Comparison of ENCODE assay signal across 8 cellular contexts in genomic region chr14:92106095-92106937, GRCh38.
DNase-seq lines count a peak whose midpoint lies in the region; ATAC-seq and TF ChIP-seq lines count a peak whose summit lies in the region.

ATXN3 (minus strand) TSS chr14:92106582; CDS start chr14:92106552, 30 bp downstream.

- DNase-seq in DMS53 (lab: John Stamatoyannopoulos, UW) (peak; percentile 98), OCI-M2 (lab: John Stamatoyannopoulos, UW; ENCODE audit: unreplicated experiment) (peak; percentile 79), activated T-cell treated with anti-CD3 and anti-CD28 coated beads for 48 hours (ENCODE audit: low read depth) (peak; percentile 90), erythroblast (lab: John Stamatoyannopoulos, UW) (peak; percentile 98 to 99)
- DNase-seq in stimulated activated CD8-positive, alpha-beta memory T cell treated with anti-CD3 and anti-CD28 coated beads, Interleukin-4, amount 100 ng/mL, for 48 hours = peak; percentile 96

- H3K27ac ChIP-seq in mucosa of rectum (ENCODE audit: low read depth in 2 of 2, low read length in 2 of 2) = peak within 1 kb of the TSS; percentile 93 to 94

- peak; percentile 31; the same call in 1 of the 2 replicates for TF ChIP-seq RAD21 in Ishikawa (IDR thresholded peaks at IDR 0.05; ENCODE audit: low read depth)

- peak within 1 kb of the TSS; percentile 84 to 86 for H3K4me3 ChIP-seq in mucosa of rectum (ENCODE audit: low read length in 2 of 2)

- peak; percentile 88 for ATAC-seq in GM21529 (IDR thresholded peaks at IDR 0.05; ENCODE audit: unreplicated experiment)

- no peak for TF ChIP-seq EP300 in Ishikawa (IDR thresholded peaks at IDR 0.05; ENCODE audit: borderline replicate concordance)

- H3K9ac ChIP-seq in mucosa of rectum (ENCODE audit: low read depth in 1 of 2, low read length in 2 of 2) = peak within 1 kb of the TSS; percentile 78 to 84

- peak; percentile 57 for TF ChIP-seq POLR2A in erythroblast (IDR thresholded peaks at IDR 0.05; ENCODE audit: low read length)

- H3K9me3 ChIP-seq in mucosa of rectum (ENCODE audit: control insufficient read depth in 2 of 2, low read length in 2 of 2) = no peaks in the 10 kb centered on the region

- H3K36me3 ChIP-seq in mucosa of rectum (ENCODE audit: control insufficient read depth in 2 of 2, insufficient read depth in 2 of 2, low read length in 2 of 2) = no peaks in the 10 kb centered on the region

- H3K27me3 ChIP-seq in mucosa of rectum (ENCODE audit: control insufficient read depth in 2 of 2, insufficient read depth in 2 of 2, low read length in 2 of 2) = no peaks in the 10 kb centered on the region

- H3K4me1 ChIP-seq in mucosa of rectum (ENCODE audit: control insufficient read depth in 2 of 2, insufficient read depth in 2 of 2, low read length in 2 of 2) = peaks cover 3 to 7% of the 10 kb centered on the region in 2 donors

TF ChIP-seq in Ishikawa, 13 proteins besides CTCF, POLR2A, EP300 and RAD21:
- peak; percentile 82 for TF ChIP-seq ZBTB7A (IDR thresholded peaks at IDR 0.05; ENCODE audit: low read depth)
- no peak for TF ChIP-seq NFIC (IDR thresholded peaks at IDR 0.05)
- TF ChIP-seq, protein P1, sequence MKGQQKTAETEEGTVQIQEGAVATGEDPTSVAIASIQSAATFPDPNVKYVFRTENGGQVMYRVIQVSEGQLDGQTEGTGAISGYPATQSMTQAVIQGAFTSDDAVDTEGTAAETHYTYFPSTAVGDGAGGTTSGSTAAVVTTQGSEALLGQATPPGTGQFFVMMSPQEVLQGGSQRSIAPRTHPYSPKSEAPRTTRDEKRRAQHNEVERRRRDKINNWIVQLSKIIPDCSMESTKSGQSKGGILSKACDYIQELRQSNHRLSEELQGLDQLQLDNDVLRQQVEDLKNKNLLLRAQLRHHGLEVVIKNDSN (IDR thresholded peaks at IDR 0.05) = peak; percentile 97
- TF ChIP-seq YY1 (IDR thresholded peaks at IDR 0.05; ENCODE audit: low read depth) = 0 out of 2 replicates have a peak, but pooled peaks have one; percentile 23
- no peak; the same call in 1 of the 2 replicates for TF ChIP-seq EGR1 (IDR thresholded peaks at IDR 0.05)
- no peak for TF ChIP-seq TEAD4 (IDR thresholded peaks at IDR 0.05)
- TF ChIP-seq CEBPB (IDR thresholded peaks at IDR 0.05) = no peak
- TF ChIP-seq MAX (IDR thresholded peaks at IDR 0.05) = peak; percentile 64
- TF ChIP-seq TAF1 (IDR thresholded peaks at IDR 0.05; ENCODE audit: low read depth) = no peak; the same call in 1 of the 2 replicates
- TF ChIP-seq TCF12 (IDR thresholded peaks at IDR 0.05; ENCODE audit: low read depth) = peak; percentile 19; the same call in 1 of the 2 replicates
- TF ChIP-seq CREB1 (IDR thresholded peaks at IDR 0.05; ENCODE audit: low read depth) = peak; percentile 28; the same call in 1 of the 2 replicates
- TF ChIP-seq, protein P2, sequence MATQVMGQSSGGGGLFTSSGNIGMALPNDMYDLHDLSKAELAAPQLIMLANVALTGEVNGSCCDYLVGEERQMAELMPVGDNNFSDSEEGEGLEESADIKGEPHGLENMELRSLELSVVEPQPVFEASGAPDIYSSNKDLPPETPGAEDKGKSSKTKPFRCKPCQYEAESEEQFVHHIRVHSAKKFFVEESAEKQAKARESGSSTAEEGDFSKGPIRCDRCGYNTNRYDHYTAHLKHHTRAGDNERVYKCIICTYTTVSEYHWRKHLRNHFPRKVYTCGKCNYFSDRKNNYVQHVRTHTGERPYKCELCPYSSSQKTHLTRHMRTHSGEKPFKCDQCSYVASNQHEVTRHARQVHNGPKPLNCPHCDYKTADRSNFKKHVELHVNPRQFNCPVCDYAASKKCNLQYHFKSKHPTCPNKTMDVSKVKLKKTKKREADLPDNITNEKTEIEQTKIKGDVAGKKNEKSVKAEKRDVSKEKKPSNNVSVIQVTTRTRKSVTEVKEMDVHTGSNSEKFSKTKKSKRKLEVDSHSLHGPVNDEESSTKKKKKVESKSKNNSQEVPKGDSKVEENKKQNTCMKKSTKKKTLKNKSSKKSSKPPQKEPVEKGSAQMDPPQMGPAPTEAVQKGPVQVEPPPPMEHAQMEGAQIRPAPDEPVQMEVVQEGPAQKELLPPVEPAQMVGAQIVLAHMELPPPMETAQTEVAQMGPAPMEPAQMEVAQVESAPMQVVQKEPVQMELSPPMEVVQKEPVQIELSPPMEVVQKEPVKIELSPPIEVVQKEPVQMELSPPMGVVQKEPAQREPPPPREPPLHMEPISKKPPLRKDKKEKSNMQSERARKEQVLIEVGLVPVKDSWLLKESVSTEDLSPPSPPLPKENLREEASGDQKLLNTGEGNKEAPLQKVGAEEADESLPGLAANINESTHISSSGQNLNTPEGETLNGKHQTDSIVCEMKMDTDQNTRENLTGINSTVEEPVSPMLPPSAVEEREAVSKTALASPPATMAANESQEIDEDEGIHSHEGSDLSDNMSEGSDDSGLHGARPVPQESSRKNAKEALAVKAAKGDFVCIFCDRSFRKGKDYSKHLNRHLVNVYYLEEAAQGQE (IDR thresholded peaks at IDR 0.05; ENCODE audit: low read depth) = no peak
- no peak for TF ChIP-seq FOXM1 (IDR thresholded peaks at IDR 0.05; ENCODE audit: borderline replicate concordance, low read depth)

Comparison
In these comparisons a context has a peak if more than half of its experiments do, and no peak if none do; other contexts are left out.
1. Peak in every context shown above with its lines: DNase-seq, ATAC-seq, H3K4me3 ChIP-seq and H3K27ac ChIP-seq.